ENCODE assay signal across 1 cellular context in the genomic region with DNA sequence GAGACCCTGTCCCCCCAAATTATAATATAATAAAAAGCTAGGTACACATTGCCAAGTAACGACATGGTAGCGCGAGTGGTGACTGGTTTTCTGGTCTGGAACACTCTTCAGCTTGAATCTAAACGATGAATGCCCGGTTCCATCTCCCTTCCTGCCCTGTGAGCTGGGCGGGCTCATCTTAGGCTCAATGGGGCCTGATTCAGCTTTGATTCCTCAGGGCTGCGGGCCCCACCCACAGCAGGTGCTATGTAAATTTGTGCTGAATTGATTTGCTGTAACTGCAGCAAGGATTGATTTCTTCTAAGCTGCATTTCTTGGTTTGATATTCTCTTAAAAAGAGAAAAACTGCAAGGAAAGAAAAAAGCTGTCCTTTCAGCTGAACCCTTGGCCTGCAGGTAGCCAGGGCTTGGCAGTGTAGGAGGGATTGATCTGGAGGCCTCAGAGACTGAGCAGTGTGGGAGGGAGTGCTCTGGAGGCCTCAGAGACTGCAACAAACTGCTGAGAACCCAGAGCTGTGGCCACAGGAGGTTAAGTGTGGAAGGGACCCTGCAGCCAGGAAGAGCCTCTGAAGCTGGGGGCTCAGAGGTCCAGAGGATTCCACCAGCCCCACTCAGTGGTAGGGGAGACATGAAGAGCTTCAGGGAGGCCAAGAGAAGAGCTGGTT.
TF ChIP-seq lines count a peak whose summit lies in the region.

No MANE protein-coding gene starts in this region.

TF ChIP-seq in GM23338, 12 proteins besides CTCF, POLR2A, EP300 and RAD21 (continued from another document):
- TF ChIP-seq, protein P1, sequence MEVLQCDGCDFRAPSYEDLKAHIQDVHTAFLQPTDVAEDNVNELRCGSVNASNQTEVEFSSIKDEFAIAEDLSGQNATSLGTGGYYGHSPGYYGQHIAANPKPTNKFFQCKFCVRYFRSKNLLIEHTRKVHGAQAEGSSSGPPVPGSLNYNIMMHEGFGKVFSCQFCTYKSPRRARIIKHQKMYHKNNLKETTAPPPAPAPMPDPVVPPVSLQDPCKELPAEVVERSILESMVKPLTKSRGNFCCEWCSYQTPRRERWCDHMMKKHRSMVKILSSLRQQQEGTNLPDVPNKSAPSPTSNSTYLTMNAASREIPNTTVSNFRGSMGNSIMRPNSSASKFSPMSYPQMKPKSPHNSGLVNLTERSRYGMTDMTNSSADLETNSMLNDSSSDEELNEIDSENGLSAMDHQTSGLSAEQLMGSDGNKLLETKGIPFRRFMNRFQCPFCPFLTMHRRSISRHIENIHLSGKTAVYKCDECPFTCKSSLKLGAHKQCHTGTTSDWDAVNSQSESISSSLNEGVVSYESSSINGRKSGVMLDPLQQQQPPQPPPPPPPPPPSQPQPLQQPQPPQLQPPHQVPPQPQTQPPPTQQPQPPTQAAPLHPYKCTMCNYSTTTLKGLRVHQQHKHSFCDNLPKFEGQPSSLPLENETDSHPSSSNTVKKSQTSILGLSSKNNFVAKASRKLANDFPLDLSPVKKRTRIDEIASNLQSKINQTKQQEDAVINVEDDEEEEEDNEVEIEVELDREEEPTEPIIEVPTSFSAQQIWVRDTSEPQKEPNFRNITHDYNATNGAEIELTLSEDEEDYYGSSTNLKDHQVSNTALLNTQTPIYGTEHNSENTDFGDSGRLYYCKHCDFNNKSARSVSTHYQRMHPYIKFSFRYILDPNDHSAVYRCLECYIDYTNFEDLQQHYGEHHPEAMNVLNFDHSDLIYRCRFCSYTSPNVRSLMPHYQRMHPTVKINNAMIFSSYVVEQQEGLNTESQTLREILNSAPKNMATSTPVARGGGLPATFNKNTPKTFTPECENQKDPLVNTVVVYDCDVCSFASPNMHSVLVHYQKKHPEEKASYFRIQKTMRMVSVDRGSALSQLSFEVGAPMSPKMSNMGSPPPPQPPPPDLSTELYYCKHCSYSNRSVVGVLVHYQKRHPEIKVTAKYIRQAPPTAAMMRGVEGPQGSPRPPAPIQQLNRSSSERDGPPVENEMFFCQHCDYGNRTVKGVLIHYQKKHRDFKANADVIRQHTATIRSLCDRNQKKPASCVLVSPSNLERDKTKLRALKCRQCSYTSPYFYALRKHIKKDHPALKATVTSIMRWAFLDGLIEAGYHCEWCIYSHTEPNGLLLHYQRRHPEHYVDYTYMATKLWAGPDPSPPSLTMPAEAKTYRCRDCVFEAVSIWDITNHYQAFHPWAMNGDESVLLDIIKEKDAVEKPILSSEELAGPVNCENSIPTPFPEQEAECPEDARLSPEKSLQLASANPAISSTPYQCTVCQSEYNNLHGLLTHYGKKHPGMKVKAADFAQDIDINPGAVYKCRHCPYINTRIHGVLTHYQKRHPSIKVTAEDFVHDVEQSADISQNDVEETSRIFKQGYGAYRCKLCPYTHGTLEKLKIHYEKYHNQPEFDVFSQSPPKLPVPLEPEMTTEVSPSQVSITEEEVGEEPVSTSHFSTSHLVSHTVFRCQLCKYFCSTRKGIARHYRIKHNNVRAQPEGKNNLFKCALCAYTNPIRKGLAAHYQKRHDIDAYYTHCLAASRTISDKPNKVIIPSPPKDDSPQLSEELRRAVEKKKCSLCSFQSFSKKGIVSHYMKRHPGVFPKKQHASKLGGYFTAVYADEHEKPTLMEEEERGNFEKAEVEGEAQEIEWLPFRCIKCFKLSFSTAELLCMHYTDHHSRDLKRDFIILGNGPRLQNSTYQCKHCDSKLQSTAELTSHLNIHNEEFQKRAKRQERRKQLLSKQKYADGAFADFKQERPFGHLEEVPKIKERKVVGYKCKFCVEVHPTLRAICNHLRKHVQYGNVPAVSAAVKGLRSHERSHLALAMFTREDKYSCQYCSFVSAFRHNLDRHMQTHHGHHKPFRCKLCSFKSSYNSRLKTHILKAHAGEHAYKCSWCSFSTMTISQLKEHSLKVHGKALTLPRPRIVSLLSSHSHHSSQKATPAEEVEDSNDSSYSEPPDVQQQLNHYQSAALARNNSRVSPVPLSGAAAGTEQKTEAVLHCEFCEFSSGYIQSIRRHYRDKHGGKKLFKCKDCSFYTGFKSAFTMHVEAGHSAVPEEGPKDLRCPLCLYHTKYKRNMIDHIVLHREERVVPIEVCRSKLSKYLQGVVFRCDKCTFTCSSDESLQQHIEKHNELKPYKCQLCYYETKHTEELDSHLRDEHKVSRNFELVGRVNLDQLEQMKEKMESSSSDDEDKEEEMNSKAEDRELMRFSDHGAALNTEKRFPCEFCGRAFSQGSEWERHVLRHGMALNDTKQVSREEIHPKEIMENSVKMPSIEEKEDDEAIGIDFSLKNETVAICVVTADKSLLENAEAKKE (CRISPR knock-in tag; IDR thresholded peaks at IDR 0.05) = no peak
- no peak for TF ChIP-seq STAT1 (IDR thresholded peaks at IDR 0.05; ENCODE audit: unreplicated experiment)
- TF ChIP-seq JUNB (IDR thresholded peaks at IDR 0.05; ENCODE audit: unreplicated experiment) = no peak
- no peak for TF ChIP-seq ZNF114 (CRISPR knock-in tag; IDR thresholded peaks at IDR 0.05)
- TF ChIP-seq, protein P2, sequence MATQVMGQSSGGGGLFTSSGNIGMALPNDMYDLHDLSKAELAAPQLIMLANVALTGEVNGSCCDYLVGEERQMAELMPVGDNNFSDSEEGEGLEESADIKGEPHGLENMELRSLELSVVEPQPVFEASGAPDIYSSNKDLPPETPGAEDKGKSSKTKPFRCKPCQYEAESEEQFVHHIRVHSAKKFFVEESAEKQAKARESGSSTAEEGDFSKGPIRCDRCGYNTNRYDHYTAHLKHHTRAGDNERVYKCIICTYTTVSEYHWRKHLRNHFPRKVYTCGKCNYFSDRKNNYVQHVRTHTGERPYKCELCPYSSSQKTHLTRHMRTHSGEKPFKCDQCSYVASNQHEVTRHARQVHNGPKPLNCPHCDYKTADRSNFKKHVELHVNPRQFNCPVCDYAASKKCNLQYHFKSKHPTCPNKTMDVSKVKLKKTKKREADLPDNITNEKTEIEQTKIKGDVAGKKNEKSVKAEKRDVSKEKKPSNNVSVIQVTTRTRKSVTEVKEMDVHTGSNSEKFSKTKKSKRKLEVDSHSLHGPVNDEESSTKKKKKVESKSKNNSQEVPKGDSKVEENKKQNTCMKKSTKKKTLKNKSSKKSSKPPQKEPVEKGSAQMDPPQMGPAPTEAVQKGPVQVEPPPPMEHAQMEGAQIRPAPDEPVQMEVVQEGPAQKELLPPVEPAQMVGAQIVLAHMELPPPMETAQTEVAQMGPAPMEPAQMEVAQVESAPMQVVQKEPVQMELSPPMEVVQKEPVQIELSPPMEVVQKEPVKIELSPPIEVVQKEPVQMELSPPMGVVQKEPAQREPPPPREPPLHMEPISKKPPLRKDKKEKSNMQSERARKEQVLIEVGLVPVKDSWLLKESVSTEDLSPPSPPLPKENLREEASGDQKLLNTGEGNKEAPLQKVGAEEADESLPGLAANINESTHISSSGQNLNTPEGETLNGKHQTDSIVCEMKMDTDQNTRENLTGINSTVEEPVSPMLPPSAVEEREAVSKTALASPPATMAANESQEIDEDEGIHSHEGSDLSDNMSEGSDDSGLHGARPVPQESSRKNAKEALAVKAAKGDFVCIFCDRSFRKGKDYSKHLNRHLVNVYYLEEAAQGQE (IDR thresholded peaks at IDR 0.05; ENCODE audit: unreplicated experiment) = no peak
- TF ChIP-seq ZNF331 (CRISPR knock-in tag; IDR thresholded peaks at IDR 0.05; ENCODE audit: low read depth) = no peak
